ENCODE assay signal across 8 cellular contexts in genomic region chrX:129823115-129823514, GRCh38. TPM values are rescaled to one million over a fixed set of nuclear protein-coding genes. Genes with fewer than 3 reads are reported as not detected.
DNase-seq lines count a peak whose midpoint lies in the region; ATAC-seq and TF ChIP-seq lines count a peak whose summit lies in the region.

No MANE protein-coding gene starts in this region.

- no peak overlapping the region for H3K27ac Mint-ChIP-seq in osteocyte (ENCODE audit: unreplicated experiment)

- H3K36me3 Mint-ChIP-seq in osteocyte (ENCODE audit: unreplicated experiment) = peaks cover 2% of the 10 kb centered on the region

- no peak overlapping the region for H3K27ac ChIP-seq in VCaP

- ATAC-seq in GM18505 (IDR thresholded peaks at IDR 0.05; ENCODE audit: unreplicated experiment) = no peak

- no peaks in the 10 kb centered on the region for H3K27me3 Mint-ChIP-seq in osteocyte (ENCODE audit: unreplicated experiment)

- H3K4me1 Mint-ChIP-seq in osteocyte (ENCODE audit: unreplicated experiment) = peaks cover 7% of the 10 kb centered on the region

- in situ Hi-C loops in GM13976 (cut with MboI; ENCODE audit: low sequenced_read_pairs, unreplicated experiment) = no loop called here

- TF ChIP-seq CTCF in GM13976 (IDR thresholded peaks at IDR 0.05; ENCODE audit: borderline replicate concordance, control extremely low read depth, extremely low read depth, insufficient read depth, missing control alignments) = peak; percentile 42
- TF ChIP-seq CTCF in LNCAP (IDR thresholded peaks at IDR 0.05) = peak; percentile 49
- TF ChIP-seq CTCF in VCaP (conservative IDR thresholded peaks at IDR 0.05) = peak; percentile 70
- TF ChIP-seq CTCF in osteocyte (IDR thresholded peaks at IDR 0.05) = peak; percentile 63

- no peak for TF ChIP-seq POLR2A in GM18505 (IDR thresholded peaks at IDR 0.05; ENCODE audit: borderline replicate concordance, extremely low read depth, insufficient read depth, insufficient read length)

- peak; percentile 31 for DNase-seq in AG20443 (ENCODE audit: low spot score)
- peak; percentile 51 for DNase-seq in GM13976 (ENCODE audit: low spot score)
- DNase-seq in effector CD8-positive, alpha-beta T cell (lab: John Stamatoyannopoulos, UW) = peak; percentile 19
- no peak for DNase-seq in osteocyte (ENCODE audit: extremely low spot score, unreplicated experiment)
- no peak for DNase-seq in KG1 (lab: John Stamatoyannopoulos, UW)

- no peaks in the 10 kb centered on the region for H3K9me3 Mint-ChIP-seq in osteocyte (ENCODE audit: unreplicated experiment)

- H3K4me3 Mint-ChIP-seq in osteocyte (ENCODE audit: unreplicated experiment) = no peak overlapping the region

RNA-seq across cellular contexts. Expression of gene ZDHHC9, which starts 20.6 kb away (rescaled TPM):
- 29.3 and 32.2 TPM in 2 replicates for total RNA-seq in osteocyte

RNA-seq across cellular contexts. Expression of gene SASH3, which starts 43.4 kb away (rescaled TPM):
- total RNA-seq in osteocyte = not detected in 2 replicates

Comparison
In these comparisons a context has a peak if more than half of its experiments do, and no peak if none do; other contexts are left out.
1. DNase-seq: peak in AG20443 (single experiment), GM13976 (single experiment) and effector CD8-positive, alpha-beta T cell (single experiment); none in osteocyte (single experiment) and KG1 (single experiment).
2. Peak in every context shown above with its lines, with median percentiles within 50 percentile points of each other: CTCF ChIP-seq.